ENCODE assay signal across 26 cellular contexts in the genomic region with DNA sequence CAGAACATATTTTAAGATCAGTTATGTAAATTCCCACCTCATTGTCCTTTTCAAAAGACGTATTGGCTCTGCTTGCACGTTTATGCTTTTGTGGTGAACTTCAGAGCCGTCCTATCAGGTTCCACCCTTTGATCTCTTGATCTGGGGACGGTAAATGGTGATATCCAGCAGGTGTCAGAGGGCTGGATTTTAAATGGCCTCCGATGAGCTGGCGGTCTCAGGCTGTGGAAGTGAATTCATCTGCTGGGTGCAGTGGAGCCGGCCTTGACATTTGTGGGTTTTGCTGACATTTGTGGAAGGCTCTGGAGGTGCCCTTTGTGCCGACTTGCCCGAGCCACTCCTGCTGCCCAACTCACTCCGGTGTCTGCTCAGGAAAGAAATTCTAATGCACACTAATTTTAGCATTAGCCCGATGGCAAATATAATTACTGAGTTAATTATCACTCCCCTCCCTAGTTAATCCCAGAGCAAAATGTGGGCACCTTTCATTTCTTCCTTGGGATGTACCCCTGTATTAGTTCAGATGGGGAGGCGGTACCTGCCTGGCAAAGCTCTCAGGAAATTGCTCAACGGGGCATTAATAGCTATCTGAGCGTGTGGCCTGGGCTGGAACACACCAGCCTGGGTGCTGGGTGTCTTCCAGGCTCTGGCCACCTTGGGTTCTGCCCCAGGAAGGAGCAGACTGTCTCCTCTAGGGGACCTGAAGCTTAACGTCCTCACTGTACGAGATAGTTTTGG. TPM values are rescaled to one million over a fixed set of nuclear protein-coding genes. Genes with fewer than 3 reads are reported as not detected.
DNase-seq lines count a peak whose midpoint lies in the region; ATAC-seq and TF ChIP-seq lines count a peak whose summit lies in the region.
"Had no signal": no experiment of that assay in that cellular context is flagged by ENCODE, and none has a peak within 500 bp of the region (broad histone marks: within the 10 kb centered on the region; RNA-seq: fewer than 3 reads in every experiment).

No MANE protein-coding gene starts in this region.

- H3K27ac Mint-ChIP-seq in MCF 10A (ENCODE audit: low read depth, unreplicated experiment), result peak overlapping the region; percentile 81
- H3K27ac Mint-ChIP-seq: activated CD4-positive, alpha-beta memory T cell treated with anti-CD3 and anti-CD28 coated beads, Interleukin-2, amount 10 ng/mL, durations not matched to agents 7 days and 5 days; activated T-cell treated with anti-CD3 and anti-CD28 coated beads, Interleukin-2, amount 50 U/mL, for 24 hours; CD4-positive, alpha-beta T cell; dendritic cell treated with granulocyte-macrophage colony-stimulating factor and Interleukin-4, amounts not matched to agents 40 ng/mL and 50 ng/mL, for 4 days; WTC11 had no signal

- peak overlapping the region in 1 of 4 donors; percentile 12 for H3K27ac ChIP-seq in gastrocnemius medialis
- H3K27ac ChIP-seq: brain microvascular endothelial cell had no signal

- peak overlapping the region; percentile 11 for H3K4me2 ChIP-seq in Loucy (ENCODE audit: low read depth, low read length, poor library complexity, severe bottlenecking)

- no peaks in the 10 kb centered on the region for H3K9me3 Mint-ChIP-seq in MCF 10A (ENCODE audit: unreplicated experiment)
- H3K9me3 Mint-ChIP-seq: activated CD4-positive, alpha-beta memory T cell treated with anti-CD3 and anti-CD28 coated beads, Interleukin-2, amount 10 ng/mL, durations not matched to agents 7 days and 5 days; activated T-cell treated with anti-CD3 and anti-CD28 coated beads, Interleukin-2, amount 50 U/mL, for 24 hours; CD4-positive, alpha-beta T cell; dendritic cell treated with granulocyte-macrophage colony-stimulating factor and Interleukin-4, amounts not matched to agents 40 ng/mL and 50 ng/mL, for 4 days had no signal

- TF ChIP-seq POLR2A in gastrocnemius medialis (IDR thresholded peaks at IDR 0.05), result no peak

- ATAC-seq in left ventricle myocardium superior (peak; percentile 71), gastrocnemius medialis (peak; percentile 70 to 82), HG03175 (IDR thresholded peaks at IDR 0.05; ENCODE audit: unreplicated experiment) (no peak), HG03457 (IDR thresholded peaks at IDR 0.05; ENCODE audit: unreplicated experiment) (no peak)
- ATAC-seq: WTC11 had no signal

- peak overlapping the region; percentile 49 for H3K4me3 Mint-ChIP-seq in MCF 10A (ENCODE audit: unreplicated experiment)
- H3K4me3 Mint-ChIP-seq: activated CD4-positive, alpha-beta memory T cell treated with anti-CD3 and anti-CD28 coated beads, Interleukin-2, amount 10 ng/mL, durations not matched to agents 7 days and 5 days; activated T-cell treated with anti-CD3 and anti-CD28 coated beads, Interleukin-2, amount 50 U/mL, for 24 hours; CD4-positive, alpha-beta T cell; dendritic cell treated with granulocyte-macrophage colony-stimulating factor and Interleukin-4, amounts not matched to agents 40 ng/mL and 50 ng/mL, for 4 days; WTC11 had no signal

- H3K9me2 ChIP-seq in Loucy (replicated peaks; ENCODE audit: low read depth, low read length), result no peaks in the 10 kb centered on the region

- H3K36me3 Mint-ChIP-seq in MCF 10A (ENCODE audit: insufficient read depth, unreplicated experiment), result peaks cover 6% of the 10 kb centered on the region

- no peaks in the 10 kb centered on the region for H3K27me3 Mint-ChIP-seq in MCF 10A (ENCODE audit: insufficient read depth, unreplicated experiment)
- H3K27me3 Mint-ChIP-seq: CD4-positive, alpha-beta T cell had no signal

- H3K4me3 ChIP-seq in Loucy (ENCODE audit: low read length, poor library complexity, severe bottlenecking) (no peak overlapping the region), gastrocnemius medialis (no peak overlapping the region)
- H3K4me3 ChIP-seq: upper lobe of left lung had no signal

- DNase-seq in MCF 10A (ENCODE audit: unreplicated experiment) (peak; percentile 73), left ventricle myocardium superior (no peak), gastrocnemius medialis (peak in 1 of 2 donors; percentile 50), ecto neural progenitor cell (ENCODE audit: low spot score) (no peak)
- no peak for DNase-seq in stimulated activated CD4-positive, alpha-beta T cell treated with anti-CD3 and anti-CD28 coated beads, Interleukin-15, amount 100 ng/mL, for 24 hours
- DNase-seq: activated CD4-positive, alpha-beta memory T cell treated with anti-CD3 and anti-CD28 coated beads, Interleukin-2, amount 10 ng/mL, durations not matched to agents 7 days and 5 days; activated naive CD4-positive, alpha-beta T cell treated with anti-CD3 and anti-CD28 coated beads, Interleukin-2, amount 50 U/mL, for 16 hours; activated T-cell treated with anti-CD3 and anti-CD28 coated beads, Interleukin-2, amount 50 U/mL, for 24 hours; brain microvascular endothelial cell; CD4-positive, alpha-beta T cell; DMS79 treated with DMSO at 0.1 percent for 48 hours; erythroblast; IMR-90; midbrain; NCI-H1930; NCI-H446 treated with DMSO at 0.1 percent for 48 hours; retina; SIG-M5; stimulated activated naive CD4-positive, alpha-beta T cell; T-helper 2 cell had no signal

- in situ Hi-C loops in gastrocnemius medialis (cut with MboI; ENCODE audit: low sequenced_read_pairs in 4 of 4), result loop anchor here in 1 of 4 donors (25.0 kb wide), 1 partner anchor 116 kb away; no protein-coding TSS in a partner anchor

- CTCF ChIA-PET in MCF 10A (lab: Yijun Ruan, JAX), result interaction anchor here (0.7 to 1.6 kb wide), 5 partner anchors 16 to 115 kb away, joined by 3 to 5 read pairs (median 3); no protein-coding TSS in a partner anchor

- peaks cover 98% of the 10 kb centered on the region for H3K79me2 ChIP-seq in Loucy (ENCODE audit: insufficient read depth, low read length)

- H3F3A ChIP-seq in Loucy (ENCODE audit: low read depth), result no peaks in the 10 kb centered on the region

- no peak overlapping the region for H2AFZ ChIP-seq in Loucy (ENCODE audit: low read length)

- intact Hi-C loops in MCF 10A (cut with micrococcal nuclease) (no loop called here), left ventricle myocardium superior (cut with micrococcal nuclease) (no loop called here), gastrocnemius medialis (cut with DNase I; ENCODE audit: low total_unique reads) (no loop called here)

- TF ChIP-seq CTCF in Loucy (conservative IDR thresholded peaks at IDR 0.05; ENCODE audit: low read length), result no peak
- TF ChIP-seq CTCF in MCF 10A (IDR thresholded peaks at IDR 0.05; ENCODE audit: unreplicated experiment), result no peak
- TF ChIP-seq CTCF in gastrocnemius medialis (IDR thresholded peaks at IDR 0.05 in 4 of 5, conservative IDR thresholded peaks at IDR 0.05 in 1 of 5), result no peak

- peaks cover 25% of the 10 kb centered on the region for H3K4me1 Mint-ChIP-seq in MCF 10A (ENCODE audit: insufficient read depth, unreplicated experiment)
- H3K4me1 Mint-ChIP-seq: activated CD4-positive, alpha-beta memory T cell treated with anti-CD3 and anti-CD28 coated beads, Interleukin-2, amount 10 ng/mL, durations not matched to agents 7 days and 5 days had no signal

- BruUV-seq in MCF 10A (replicated peaks; lab: Mats Ljungman, UMichigan), result no TSS peak

- peaks cover 11% of the 10 kb centered on the region for H4K20me1 ChIP-seq in Loucy (ENCODE audit: insufficient read depth, low read length, poor library complexity, severe bottlenecking)

- POLR2A ChIA-PET in MCF 10A (lab: Yijun Ruan, JAX), result interaction anchor here (0.8 to 5.3 kb wide), 8 partner anchors 9 to 691 kb away, joined by 3 to 49 read pairs (median 4); a partner anchor contains a TSS

- H3K36me3 ChIP-seq in Loucy (ENCODE audit: insufficient read depth, low read length) (no peaks in the 10 kb centered on the region), gastrocnemius medialis (no peaks in the 10 kb centered on the region)
- H3K36me3 ChIP-seq: brain microvascular endothelial cell, upper lobe of left lung had no signal

- no peaks in the 10 kb centered on the region for H3K27me3 ChIP-seq in Loucy (ENCODE audit: insufficient read depth, low read length, poor library complexity, severe bottlenecking)
- no peaks in the 10 kb centered on the region for H3K27me3 ChIP-seq in gastrocnemius medialis
- H3K27me3 ChIP-seq: brain microvascular endothelial cell, upper lobe of left lung had no signal

- H3K9ac ChIP-seq in Loucy (ENCODE audit: low read depth, low read length, poor library complexity, severe bottlenecking), result no peak overlapping the region

- peaks cover 46% of the 10 kb centered on the region for H3K4me1 ChIP-seq in Loucy (ENCODE audit: insufficient read depth, low read length, poor library complexity, severe bottlenecking)
- peaks cover 12 to 36% of the 10 kb centered on the region in 2 donors for H3K4me1 ChIP-seq in gastrocnemius medialis

- H3K9me3 ChIP-seq in Loucy (ENCODE audit: insufficient read depth, low read depth, low read length) (no peaks in the 10 kb centered on the region), gastrocnemius medialis (no peaks in the 10 kb centered on the region)
- H3K9me3 ChIP-seq: upper lobe of left lung had no signal

RNA-seq across cellular contexts. Expression of a gene that starts 9.1 kb away (rescaled TPM):
- 31.6 and 32.8 TPM in 2 replicates for total RNA-seq in MCF 10A (2022)
- 64.8 TPM for total RNA-seq in left ventricle myocardium superior
- total RNA-seq in gastrocnemius medialis, result 10 to 100 TPM in 2 of 4 donors, 1 to 10 TPM in 2; 3.7 to 12.3 (median 8.1) TPM

RNA-seq across cellular contexts. Expression of a gene that starts 49.7 kb away (rescaled TPM):
- total RNA-seq in MCF 10A (2022) (58.3 and 69.2 TPM in 2 replicates), left ventricle myocardium superior (23.9 TPM), gastrocnemius medialis (10 to 100 TPM in 2 of 4 donors, 1 to 10 TPM in 2; 8.1 to 19.3 (median 10.6) TPM)

Comparison
In these comparisons a context has a peak if more than half of its experiments do, and no peak if none do; other contexts are left out.
1. ATAC-seq: peak in left ventricle myocardium superior (single experiment) and gastrocnemius medialis (2 of 2); none in HG03175 (single experiment) and HG03457 (single experiment).